21 cellular contexts compared by ENCODE assay signal in the genomic region with DNA sequence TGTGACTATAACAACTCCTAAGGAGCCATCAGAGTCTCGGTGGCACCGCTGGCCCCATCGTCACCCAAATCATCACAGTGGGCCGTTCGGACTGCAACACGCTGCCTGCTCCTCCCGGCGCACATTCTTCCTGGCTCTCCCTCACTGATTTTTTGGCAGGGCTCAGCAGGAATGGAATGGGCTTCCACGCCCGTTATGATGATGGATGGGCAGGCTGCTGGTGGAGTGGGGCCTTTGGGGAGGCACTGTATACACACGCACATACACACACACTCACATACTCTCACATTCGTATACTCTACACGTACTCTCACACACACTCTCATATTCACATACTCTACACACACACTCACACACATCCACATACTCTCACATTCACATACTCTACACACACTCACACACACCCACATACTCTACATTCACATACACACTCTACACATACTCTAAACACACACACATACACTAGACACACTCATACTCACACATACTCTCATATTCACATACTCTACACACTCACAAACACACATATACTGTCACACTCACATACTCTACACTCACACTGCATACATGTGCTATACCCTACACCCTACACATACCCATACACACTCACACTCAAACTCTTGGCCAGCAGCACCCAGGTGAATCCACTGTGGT.
DNase-seq lines count a peak whose midpoint lies in the region; ATAC-seq and TF ChIP-seq lines count a peak whose summit lies in the region.
"Had no signal": no experiment of that assay in that cellular context is flagged by ENCODE, and none has a peak within 500 bp of the region (broad histone marks: within the 10 kb centered on the region; RNA-seq: fewer than 3 reads in every experiment).

No MANE protein-coding gene starts in this region.

- TF ChIP-seq POLR2A in adrenal gland (IDR thresholded peaks at IDR 0.05) = no peak

- 72 to 83% (median 77%) methylated on average over 13 of the region's 13 CpGs for WGBS in adrenal gland, 4 donors

- H3K4me1 ChIP-seq in BLaER1 treated with 17β-estradiol and CSF1 and Interleukin-3, amounts not matched to agents 10 nM and 100 nM = peaks cover 16 to 84% (median 26%) of the 10 kb centered on the region in 10 experiments
- peaks cover 4 to 25% of the 10 kb centered on the region in 2 donors for H3K4me1 ChIP-seq in ascending aorta
- peaks cover 29% of the 10 kb centered on the region for H3K4me1 ChIP-seq in stomach smooth muscle (ENCODE audit: control insufficient read depth, insufficient read depth, low read length)
- peaks cover 0 to 6% of the 10 kb centered on the region in 2 donors for H3K4me1 ChIP-seq in adrenal gland (replicated peaks in 1 of 2)

- H4K20me1 ChIP-seq in BLaER1 treated with 17β-estradiol and CSF1 and Interleukin-3, amounts not matched to agents 10 nM and 100 nM = no peaks in the 10 kb centered on the region

- intact Hi-C loops in ascending aorta (cut with DNase I) (loop anchor here (2.0 kb wide), 1 partner anchor 17 kb away; no protein-coding TSS in a partner anchor), adrenal gland (cut with DNase I) (no loop called here)

- H3K9me3 ChIP-seq in BLaER1 treated with 17β-estradiol and CSF1 and Interleukin-3, amounts not matched to agents 10 nM and 100 nM (replicated peaks in 1 of 11) = peaks cover 0 to 41% (median 32%) of the 10 kb centered on the region in 11 experiments; a peak in 18 of 22 replicates
- H3K9me3 ChIP-seq in ascending aorta (no peaks in the 10 kb centered on the region), stomach smooth muscle (ENCODE audit: control insufficient read depth in 2 of 2, low read length in 2 of 2) (no peaks in the 10 kb centered on the region), adrenal gland (replicated peaks in 1 of 3) (no peaks in the 10 kb centered on the region)

- peak overlapping the region; percentile 61 to 90 (median 70); a peak in 16 of 22 replicates for H3K4me2 ChIP-seq in BLaER1 treated with 17β-estradiol and CSF1 and Interleukin-3, amounts not matched to agents 10 nM and 100 nM
- H3K4me2 ChIP-seq: smooth muscle cell had no signal

- TF ChIP-seq CTCF in ascending aorta (IDR thresholded peaks at IDR 0.05) = no peak
- no peak for TF ChIP-seq CTCF in adrenal gland (IDR thresholded peaks at IDR 0.05)

- no peak for ATAC-seq in HG03457 (IDR thresholded peaks at IDR 0.05; ENCODE audit: unreplicated experiment)
- no peak for ATAC-seq in HG03280 (IDR thresholded peaks at IDR 0.05; ENCODE audit: unreplicated experiment)
- ATAC-seq: naive thymus-derived CD8-positive, alpha-beta T cell had no signal

- no peak overlapping the region for H3K9ac ChIP-seq in BLaER1 treated with 17β-estradiol and CSF1 and Interleukin-3, amounts not matched to agents 10 nM and 100 nM
- peak overlapping the region in 1 of 2 donors; percentile 13 for H3K9ac ChIP-seq in stomach smooth muscle (ENCODE audit: low read length in 2 of 2)

- no peaks in the 10 kb centered on the region for H3K36me3 ChIP-seq in BLaER1 treated with 17β-estradiol and CSF1 and Interleukin-3, amounts not matched to agents 10 nM and 100 nM
- H3K36me3 ChIP-seq in ascending aorta = no peaks in the 10 kb centered on the region
- no peaks in the 10 kb centered on the region for H3K36me3 ChIP-seq in stomach smooth muscle (ENCODE audit: control insufficient read depth in 2 of 2, insufficient read depth in 2 of 2, low read length in 2 of 2)
- no peaks in the 10 kb centered on the region for H3K36me3 ChIP-seq in adrenal gland (replicated peaks in 1 of 2)

- DNase-seq in ascending aorta (ENCODE audit: low spot score in 2 of 2) = peak in 1 of 2 donors; percentile 81
- DNase-seq in left kidney (ENCODE audit: low read depth, low spot score) = peak; percentile 39
- DNase-seq in adrenal gland = no peak
- no peak for DNase-seq in cortex of kidney (lab: John Stamatoyannopoulos, UW)
- DNase-seq: activated CD4-positive, alpha-beta T cell treated with anti-CD3 and anti-CD28 coated beads, Interleukin-2, amount 10 ng/mL, durations not matched to agents 24 days and 14 days; activated effector memory CD4-positive, alpha-beta T cell treated with Interleukin-2 at 50 U/mL for 16 hours; amniotic stem cell; Caco-2; effector memory CD4-positive, alpha-beta T cell; mammary epithelial cell; naive thymus-derived CD8-positive, alpha-beta T cell; NCI-H1105; NCI-H69; OCI-M1; SHP77 treated with DMSO at 0.1 percent for 48 hours; stimulated activated CD4-positive, alpha-beta T cell treated with anti-CD3 and anti-CD28 coated beads, Interleukin-4, amount 100 ng/mL, for 1 hour had no signal

- H3K27me3 ChIP-seq in BLaER1 treated with 17β-estradiol and CSF1 and Interleukin-3, amounts not matched to agents 10 nM and 100 nM = no peaks in the 10 kb centered on the region
- H3K27me3 ChIP-seq in ascending aorta (no peaks in the 10 kb centered on the region), stomach smooth muscle (ENCODE audit: control insufficient read depth in 1 of 2, insufficient read depth in 2 of 2, low read length in 2 of 2) (no peaks in the 10 kb centered on the region), adrenal gland (no peaks in the 10 kb centered on the region)

- no peak overlapping the region for H3K4me3 ChIP-seq in BLaER1 treated with 17β-estradiol and CSF1 and Interleukin-3, amounts not matched to agents 10 nM and 100 nM
- H3K4me3 ChIP-seq in ascending aorta (no peak overlapping the region), stomach smooth muscle (ENCODE audit: low read length in 2 of 2) (peak overlapping the region in 1 of 2 donors; percentile 15), adrenal gland (no peak overlapping the region)
- H3K4me3 ChIP-seq: smooth muscle cell had no signal

- no peak overlapping the region for H3K27ac ChIP-seq in BLaER1 treated with 17β-estradiol and CSF1 and Interleukin-3, amounts not matched to agents 10 nM and 100 nM
- peak overlapping the region; percentile 62 to 75 for H3K27ac ChIP-seq in ascending aorta
- peak overlapping the region; percentile 32 for H3K27ac ChIP-seq in stomach smooth muscle (ENCODE audit: low read length)
- no peak overlapping the region for H3K27ac ChIP-seq in adrenal gland

Comparison
In these comparisons a context has a peak if more than half of its experiments do, and no peak if none do; other contexts are left out.
1. H3K27ac ChIP-seq: peak in ascending aorta (2 of 2) and stomach smooth muscle (single experiment); none in BLaER1 treated with 17β-estradiol and CSF1 and Interleukin-3, amounts not matched to agents 10 nM and 100 nM (0 of 11) and adrenal gland (0 of 5).